ENCODE assay signal across 29 cellular contexts in the genomic region with DNA sequence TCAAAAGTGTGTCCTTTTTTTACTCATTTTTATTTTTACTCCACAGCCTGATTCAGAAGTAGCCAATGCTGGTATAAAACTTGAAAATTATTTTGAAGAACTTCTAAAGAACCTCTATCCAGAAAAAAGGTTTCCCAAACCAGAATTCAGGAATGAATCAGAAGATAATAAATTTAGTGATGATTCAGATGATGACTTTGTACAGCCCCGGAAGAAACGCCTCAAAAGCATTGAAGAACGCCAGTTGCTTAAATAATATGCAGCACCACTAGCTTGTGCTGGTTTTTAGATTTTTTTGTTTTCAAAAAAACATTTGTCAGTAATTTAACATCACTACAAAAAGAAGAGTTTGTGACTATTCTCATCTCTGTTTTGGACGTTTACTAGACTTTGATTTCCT.
"Had no signal": no experiment of that assay in that cellular context is flagged by ENCODE, and none has a peak within 500 bp of the region (broad histone marks: within the 10 kb centered on the region; RNA-seq: fewer than 3 reads in every experiment).

No MANE protein-coding gene starts in this region.

- H3K9me3 ChIP-seq: colonic mucosa, gastroesophageal sphincter, heart left ventricle, mucosa of descending colon, thoracic aorta, transverse colon, upper lobe of right lung, uterus had no signal

- H3K4me3 Mint-ChIP-seq: dendritic cell treated with granulocyte-macrophage colony-stimulating factor and Interleukin-4, amounts not matched to agents 40 ng/mL and 50 ng/mL, for 4 days; endodermal cell; memory B cell; naive B cell; natural killer cell treated with Interleukin-12 subunit alpha and Interleukin-12 subunit beta and Interleukin-15 and Interleukin-18, amount 100 ng/mL, for 72 hours; neural crest cell; stimulated activated naive B cell treated with anti-CD40 and anti-IgM and Interleukin-4, amounts not matched to agents 10 μg/mL and 1 μg/mL and 100 μg/mL, for 72 hours; stimulated activated naive CD8-positive, alpha-beta T cell treated with anti-CD3 and anti-CD28 coated beads, Interleukin-15, Interleukin-2, amounts not matched to agents 100 ng/mL and 50 ng/mL, for 24 hours had no signal

- H3K27ac Mint-ChIP-seq: dendritic cell treated with granulocyte-macrophage colony-stimulating factor and Interleukin-4, amounts not matched to agents 40 ng/mL and 50 ng/mL, for 4 days; endodermal cell; memory B cell; naive B cell; natural killer cell treated with Interleukin-12 subunit alpha and Interleukin-12 subunit beta and Interleukin-15 and Interleukin-18, amount 100 ng/mL, for 72 hours; progenitor cell of endocrine pancreas; stimulated activated naive B cell treated with anti-CD40 and anti-IgM and Interleukin-4, amounts not matched to agents 10 μg/mL and 1 μg/mL and 100 μg/mL, for 72 hours had no signal

- H3K9me3 Mint-ChIP-seq: dendritic cell treated with granulocyte-macrophage colony-stimulating factor and Interleukin-4, amounts not matched to agents 40 ng/mL and 50 ng/mL, for 4 days; endodermal cell; memory B cell; naive B cell; natural killer cell treated with Interleukin-12 subunit alpha and Interleukin-12 subunit beta and Interleukin-15 and Interleukin-18, amount 100 ng/mL, for 72 hours; neural crest cell; stimulated activated naive B cell treated with anti-CD40 and anti-IgM and Interleukin-4, amounts not matched to agents 10 μg/mL and 1 μg/mL and 100 μg/mL, for 72 hours; stimulated activated naive CD8-positive, alpha-beta T cell treated with anti-CD3 and anti-CD28 coated beads, Interleukin-15, Interleukin-2, amounts not matched to agents 100 ng/mL and 50 ng/mL, for 24 hours had no signal

- H3K36me3 ChIP-seq: colonic mucosa, uterus had no signal

- H3K27me3 ChIP-seq: colonic mucosa, foreskin keratinocyte, gastroesophageal sphincter, heart left ventricle, hepatocyte, transverse colon, upper lobe of right lung, uterus had no signal

- H3K4me3 ChIP-seq: colonic mucosa, gastroesophageal sphincter, heart left ventricle, hepatocyte, lung, mucosa of descending colon, thoracic aorta, transverse colon, upper lobe of right lung, uterus had no signal

- DNase-seq: colonic mucosa; effector CD8-positive, alpha-beta T cell; endodermal cell; heart left ventricle; kidney; mucosa of descending colon; naive B cell; stimulated activated CD4-positive, alpha-beta T cell treated with anti-CD3 and anti-CD28 coated beads, Interleukin-15, amount 100 ng/mL, for 24 hours; stimulated activated CD4-positive, alpha-beta T cell treated with anti-CD3 and anti-CD28 coated beads, Interleukin-2, amount 100 ng/mL, for 48 hours; stimulated activated naive B cell treated with anti-CD40 and anti-IgM and Interleukin-4, amounts not matched to agents 10 μg/mL and 1 μg/mL and 100 μg/mL, for 72 hours; transverse colon; upper lobe of right lung; uterus had no signal

- ATAC-seq: esophagus mucosa; foreskin keratinocyte; gastroesophageal sphincter; heart left ventricle; left lobe of liver; mucosa of descending colon; natural killer cell treated with Interleukin-12 subunit alpha and Interleukin-12 subunit beta and Interleukin-15 and Interleukin-18, amount 100 ng/mL, for 72 hours; sciatic nerve; stimulated activated naive B cell treated with anti-CD40 and anti-IgM and Interleukin-4, amounts not matched to agents 10 μg/mL and 1 μg/mL and 100 μg/mL, for 72 hours; upper lobe of right lung had no signal

- H3K27me3 Mint-ChIP-seq: dendritic cell treated with granulocyte-macrophage colony-stimulating factor and Interleukin-4, amounts not matched to agents 40 ng/mL and 50 ng/mL, for 4 days; memory B cell; naive B cell; natural killer cell treated with Interleukin-12 subunit alpha and Interleukin-12 subunit beta and Interleukin-15 and Interleukin-18, amount 100 ng/mL, for 72 hours; progenitor cell of endocrine pancreas; stimulated activated naive B cell treated with anti-CD40 and anti-IgM and Interleukin-4, amounts not matched to agents 10 μg/mL and 1 μg/mL and 100 μg/mL, for 72 hours; stimulated activated naive CD8-positive, alpha-beta T cell treated with anti-CD3 and anti-CD28 coated beads, Interleukin-15, Interleukin-2, amounts not matched to agents 100 ng/mL and 50 ng/mL, for 24 hours had no signal

- H3K4me2 ChIP-seq: hepatocyte had no signal

- H3K4me1 ChIP-seq: colonic mucosa, gastroesophageal sphincter, transverse colon, upper lobe of right lung, uterus had no signal

- H3K27ac ChIP-seq: colonic mucosa, epithelial cell of prostate, foreskin keratinocyte, gastroesophageal sphincter, heart left ventricle, hepatocyte, parathyroid adenoma, thoracic aorta, transverse colon, upper lobe of right lung, uterus had no signal

- H3K4me1 Mint-ChIP-seq: endodermal cell; memory B cell; naive B cell; neural crest cell; stimulated activated naive B cell treated with anti-CD40 and anti-IgM and Interleukin-4, amounts not matched to agents 10 μg/mL and 1 μg/mL and 100 μg/mL, for 72 hours had no signal

- H2AFZ ChIP-seq: hepatocyte, parathyroid adenoma had no signal

- H3K79me2 ChIP-seq: hepatocyte, parathyroid adenoma had no signal

- H3K9ac ChIP-seq: parathyroid adenoma had no signal

- FAIRE-seq: kidney had no signal
